Comparison of ENCODE assay signal across 1 cellular context in genomic region chr21:15421521-15421920, GRCh38.
TF ChIP-seq lines count a peak whose summit lies in the region.

No MANE protein-coding gene starts in this region.

TF ChIP-seq in H1, 55 proteins besides CTCF, POLR2A, EP300 and RAD21:
- TF ChIP-seq NANOG (IDR thresholded peaks at IDR 0.05; ENCODE audit: insufficient read depth, low read depth, low read length, poor library complexity, severe bottlenecking), result no peak
- TF ChIP-seq HDAC6 (IDR thresholded peaks at IDR 0.05; ENCODE audit: low read depth, low read length), result no peak
- no peak for TF ChIP-seq USF2 (IDR thresholded peaks at IDR 0.05; ENCODE audit: low read length)
- TF ChIP-seq KDM1A (IDR thresholded peaks at IDR 0.05; ENCODE audit: borderline replicate concordance, low read length), result no peak
- no peak for TF ChIP-seq SIX5 (IDR thresholded peaks at IDR 0.05; ENCODE audit: low read depth, low read length)
- no peak for TF ChIP-seq JUND (IDR thresholded peaks at IDR 0.05; ENCODE audit: low read length)
- no peak for TF ChIP-seq SIN3A (conservative IDR thresholded peaks at IDR 0.05 in 1 of 2, IDR thresholded peaks at IDR 0.05 in 1 of 2; ENCODE audit: low read depth in 1 of 2, low read length in 2 of 2)
- no peak for TF ChIP-seq ATF3 (IDR thresholded peaks at IDR 0.05; ENCODE audit: insufficient read depth, low read depth, low read length)
